16 cellular contexts compared by ENCODE assay signal in the genomic region with DNA sequence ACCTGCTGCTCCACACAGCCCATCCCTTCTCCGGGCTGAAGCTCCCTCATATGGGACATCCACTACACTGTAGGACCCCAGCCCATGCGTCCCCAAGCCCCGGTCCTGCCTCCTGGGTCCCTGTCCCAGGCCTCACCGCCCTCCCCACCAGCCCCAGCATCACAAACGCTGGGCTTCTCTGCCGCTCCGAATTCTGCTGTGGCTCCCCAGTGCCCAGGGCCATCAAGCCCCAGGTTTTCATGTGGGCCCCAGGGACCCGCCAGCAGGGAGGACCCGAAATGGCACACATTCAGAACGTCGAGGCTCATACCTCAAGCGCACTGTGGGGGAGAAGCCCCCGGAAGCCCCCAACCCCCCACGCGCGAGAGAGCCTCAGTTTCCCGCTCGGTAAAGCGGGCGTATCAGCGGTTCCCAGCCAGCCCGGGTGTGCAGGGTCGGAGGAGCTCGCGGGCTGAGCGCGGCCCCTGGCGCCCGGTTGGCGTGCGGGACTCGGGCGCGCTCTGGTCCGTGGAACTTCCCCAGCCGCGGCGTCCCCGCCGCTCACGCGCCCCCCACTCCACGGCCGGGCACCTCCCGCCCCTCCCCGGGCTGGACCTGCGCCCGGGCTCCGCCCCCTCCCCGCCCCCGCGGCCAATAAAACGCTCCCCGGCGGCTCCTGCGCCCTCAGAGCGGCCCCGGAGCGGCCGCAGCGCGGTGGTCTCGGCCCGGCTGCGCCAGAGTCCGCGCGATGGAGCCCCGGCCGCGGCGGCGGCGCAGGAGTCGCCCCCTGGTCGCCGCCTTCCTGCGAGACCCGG. TPM values are rescaled to one million over a fixed set of nuclear protein-coding genes. Genes with fewer than 3 reads are reported as not detected.
DNase-seq lines count a peak whose midpoint lies in the region; ATAC-seq and TF ChIP-seq lines count a peak whose summit lies in the region.
"Had no signal": no experiment of that assay in that cellular context is flagged by ENCODE, and none has a peak within 500 bp of the region (broad histone marks: within the 10 kb centered on the region; RNA-seq: fewer than 3 reads in every experiment).

A gene with protein sequence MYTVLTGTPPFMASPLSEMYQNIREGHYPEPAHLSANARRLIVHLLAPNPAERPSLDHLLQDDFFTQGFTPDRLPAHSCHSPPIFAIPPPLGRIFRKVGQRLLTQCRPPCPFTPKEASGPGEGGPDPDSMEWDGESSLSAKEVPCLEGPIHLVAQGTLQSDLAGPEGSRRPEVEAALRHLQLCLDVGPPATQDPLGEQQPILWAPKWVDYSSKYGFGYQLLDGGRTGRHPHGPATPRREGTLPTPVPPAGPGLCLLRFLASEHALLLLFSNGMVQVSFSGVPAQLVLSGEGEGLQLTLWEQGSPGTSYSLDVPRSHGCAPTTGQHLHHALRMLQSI (plus strand): TSS at position 666 of the 794 bp plus-strand sequence. CDS start 2,920 bp downstream, outside the sequence.

- no peak for TF ChIP-seq POLR2A in lower leg skin (IDR thresholded peaks at IDR 0.05)

- POLR2A ChIA-PET in A673 (lab: Charles Lee; ENCODE audit: low non-redundant PET) = interaction anchor here (0.6 kb wide), 1 partner anchor 84 kb away, joined by 4 read pairs; no protein-coding TSS in a partner anchor

- DNase-seq in A673 (ENCODE audit: low spot score) (no peak), left ventricle myocardium superior (no peak), kidney tubule cell (ENCODE audit: low spot score) (no peak), GDM1 (lab: John Stamatoyannopoulos, UW) (no peak), lower leg skin (ENCODE audit: low spot score in 2 of 2) (no peak)
- DNase-seq: activated T-cell treated with anti-CD3 and anti-CD28 coated beads, Interleukin-2, amount 50 U/mL, for 24 hours; BE2C; body of pancreas; EL; KG1; NCI-H2029; stimulated activated CD4-positive, alpha-beta T cell treated with anti-CD3 and anti-CD28 coated beads, Interleukin-15, amount 100 ng/mL, for 24 hours had no signal

- intact Hi-C loops in A673 (cut with micrococcal nuclease; ENCODE audit: unreplicated experiment) (no loop called here), left ventricle myocardium superior (cut with micrococcal nuclease) (no loop called here), lower leg skin (cut with DNase I; ENCODE audit: low total_unique reads) (no loop called here)

- no peaks in the 10 kb centered on the region for H3K36me3 ChIP-seq in A673 (ENCODE audit: insufficient read depth, low read length, poor library complexity, severe bottlenecking)
- H3K36me3 ChIP-seq in HUES64 (ENCODE audit: insufficient read depth, low read length) = no peaks in the 10 kb centered on the region
- H3K36me3 ChIP-seq in neuron (ENCODE audit: insufficient read depth, low read length) = no peaks in the 10 kb centered on the region
- H3K36me3 ChIP-seq: BE2C had no signal

- peaks cover 4% of the 10 kb centered on the region for H3K4me1 ChIP-seq in A673 (ENCODE audit: insufficient read depth, low read length, poor library complexity, severe bottlenecking)
- H3K4me1 ChIP-seq in HUES64 (ENCODE audit: insufficient read depth, low read length) = no peaks in the 10 kb centered on the region
- no peaks in the 10 kb centered on the region for H3K4me1 ChIP-seq in neuron (ENCODE audit: insufficient read depth, low read length)
- H3K4me1 ChIP-seq: BE2C had no signal

- H3K27ac ChIP-seq in A673 (ENCODE audit: low read depth, low read length, poor library complexity, severe bottlenecking) (no peak within 1 kb of the TSS), HUES64 (ENCODE audit: low read depth, low read length) (no peak within 1 kb of the TSS)
- H3K27ac ChIP-seq: body of pancreas had no signal

- 10% methylated on average over 79 of the region's 79 CpGs for WGBS in HUES64
- 15 to 49% methylated on average over 10 to 34 of the region's 79 CpGs for WGBS in lower leg skin, 2 donors

- peak; percentile 10 for ATAC-seq in left ventricle myocardium superior
- ATAC-seq in HG03139 (IDR thresholded peaks at IDR 0.05; ENCODE audit: unreplicated experiment) = no peak
- ATAC-seq: body of pancreas had no signal

- H3K4me3 ChIP-seq in A673 (ENCODE audit: low read depth, low read length, poor library complexity, severe bottlenecking) (peak within 1 kb of the TSS; percentile 26), HUES64 (ENCODE audit: low read length) (peak within 1 kb of the TSS; percentile 47), neuron (ENCODE audit: low read length) (peak within 1 kb of the TSS; percentile 22), lower leg skin (ENCODE audit: low read depth, poor library complexity, severe bottlenecking) (no peak within 1 kb of the TSS)
- H3K4me3 ChIP-seq: body of pancreas had no signal

- peaks cover 28% of the 10 kb centered on the region for H3K27me3 ChIP-seq in A673 (replicated peaks; ENCODE audit: insufficient read depth, low read depth, low read length, poor library complexity)
- peaks cover 43% of the 10 kb centered on the region for H3K27me3 ChIP-seq in HUES64 (ENCODE audit: insufficient read depth, low read length)
- H3K27me3 ChIP-seq in neuron (ENCODE audit: insufficient read depth, low read length) = peaks cover 51% of the 10 kb centered on the region

- H3K9me3 ChIP-seq in A673 (ENCODE audit: low read depth, low read length, poor library complexity, severe bottlenecking) = no peaks in the 10 kb centered on the region
- H3K9me3 ChIP-seq in HUES64 (ENCODE audit: insufficient read depth, low read depth, low read length) = no peaks in the 10 kb centered on the region
- no peaks in the 10 kb centered on the region for H3K9me3 ChIP-seq in neuron (ENCODE audit: low read length)
- H3K9me3 ChIP-seq: BE2C, body of pancreas had no signal

- peak within 1 kb of the TSS; percentile 60; the same call in 1 of the 2 replicates for H3K9ac ChIP-seq in HUES64 (ENCODE audit: low read depth, low read length)

- H2AFZ ChIP-seq in neuron (ENCODE audit: low read depth, low read length) = no peak within 1 kb of the TSS

- TF ChIP-seq CTCF in A673 (conservative IDR thresholded peaks at IDR 0.05; ENCODE audit: low read depth, low read length) (no peak), lower leg skin (IDR thresholded peaks at IDR 0.05) (no peak)

- CTCF ChIA-PET in A673 (lab: Charles Lee) = no interaction called here

- BruUV-seq in A673 (replicated peaks; lab: Mats Ljungman, UMichigan) = no TSS peak

RNA-seq across cellular contexts. Expression of the gene that starts here (rescaled TPM):
- total RNA-seq in A673 (2021) (not detected in 2 replicates), left ventricle myocardium superior (not detected), lower leg skin (under 1 TPM in 2 of 4 donors, not detected in 2; 0.23 to 0.84 TPM)
- 0.10 TPM for polyA plus RNA-seq in HUES64 (2013, experiment 1 of 2)
- not detected for polyA plus RNA-seq in HUES64 (2013, experiment 2 of 2)
- total RNA-seq: body of pancreas, epithelial cell of proximal tubule had no signal

Comparison
In these comparisons a context has a peak if more than half of its experiments do, and no peak if none do; other contexts are left out.
1. Peak in ATAC-seq in left ventricle myocardium superior; RNA of the gene not detected or under 1 TPM.